Comparison of ENCODE assay signal across 8 cellular contexts in the genomic region with DNA sequence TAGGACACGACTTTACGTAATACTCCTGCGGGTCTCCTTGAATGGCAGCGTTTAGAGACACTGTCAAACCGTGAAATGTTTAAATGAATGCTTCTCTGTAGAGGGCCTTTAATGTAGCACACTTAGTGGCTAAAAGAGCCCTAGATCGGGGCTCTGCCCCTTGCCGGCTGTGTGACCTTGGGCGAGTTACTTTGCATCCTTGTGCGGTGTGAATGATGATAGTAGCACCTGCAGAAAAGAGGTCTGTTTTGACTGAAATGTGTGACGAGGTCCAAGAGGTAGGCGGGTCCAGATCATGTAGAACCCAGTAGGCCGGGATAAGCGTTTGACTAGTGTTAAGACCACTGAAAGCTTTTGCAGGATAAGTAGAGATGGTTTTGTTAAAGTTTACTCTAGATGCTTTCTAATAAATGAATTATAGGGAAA. TPM values are rescaled to one million over a fixed set of nuclear protein-coding genes. Genes with fewer than 3 reads are reported as not detected.
A peak's percentile ranks its signal among the peaks of the same experiment; 100 is the strongest.
DNase-seq lines count a peak whose midpoint lies in the region; ATAC-seq and TF ChIP-seq lines count a peak whose summit lies in the region.

No MANE protein-coding gene starts in this region.

- POLR2A ChIA-PET in AG04449 (lab: Yijun Ruan, JAX) = interaction anchor here (0.6 kb wide), 1 partner anchor 61 kb away, joined by 3 read pairs; no protein-coding TSS in a partner anchor

- H2AK5ac ChIP-seq in neuronal stem cell (ENCODE audit: low read depth, low read length) = no peak overlapping the region

- H3K27ac ChIP-seq in esophagus squamous epithelium = peak overlapping the region; percentile 90 to 97 (median 94)
- peak overlapping the region; percentile 95 for H3K27ac ChIP-seq in neuronal stem cell (replicated peaks; ENCODE audit: low read length)

- peaks cover 2% of the 10 kb centered on the region for H3K79me1 ChIP-seq in neuronal stem cell (ENCODE audit: low read depth, low read length)

- H3K9ac ChIP-seq in neuronal stem cell (ENCODE audit: low read depth, low read length, poor library complexity) = peak overlapping the region; percentile 100

- H3K18ac ChIP-seq in neuronal stem cell (ENCODE audit: low read length) = no peak overlapping the region

- DNase-seq in AG04449 (ENCODE audit: low read depth, low spot score) = no peak
- peak; percentile 59 for DNase-seq in RKO (ENCODE audit: low spot score)
- DNase-seq in esophagus squamous epithelium (lab: John Stamatoyannopoulos, UW) = no peak
- DNase-seq in neuronal stem cell (ENCODE audit: low spot score) = no peak
- no peak for DNase-seq in ureter (ENCODE audit: low spot score)
- DNase-seq in pons (ENCODE audit: low spot score) = no peak

- H4K91ac ChIP-seq in neuronal stem cell (ENCODE audit: low read depth, low read length, poor library complexity) = no peak overlapping the region

- H3K4ac ChIP-seq in neuronal stem cell (ENCODE audit: low read length) = no peak overlapping the region

- TF ChIP-seq CTCF in AG04449 (IDR thresholded peaks at IDR 0.05; ENCODE audit: insufficient read depth, low read length, missing control alignments) = no peak
- no peak for TF ChIP-seq CTCF in esophagus squamous epithelium (IDR thresholded peaks at IDR 0.05)

- peak overlapping the region; percentile 95 for H2AFZ ChIP-seq in neuronal stem cell (ENCODE audit: low read length)

- intact Hi-C loops in esophagus squamous epithelium (cut with DNase I) = loop anchor here (5.0 kb wide), 1 partner anchor 38 kb away; no protein-coding TSS in a partner anchor

- ATAC-seq in GM18520 (IDR thresholded peaks at IDR 0.05; ENCODE audit: unreplicated experiment) (peak; percentile 40), HG02981 (IDR thresholded peaks at IDR 0.05; ENCODE audit: unreplicated experiment) (peak; percentile 39)

- H3K14ac ChIP-seq in neuronal stem cell (ENCODE audit: low read length) = no peak overlapping the region

- H2BK5ac ChIP-seq in neuronal stem cell (ENCODE audit: low read length) = peak overlapping the region; percentile 98

- H3K4me3 ChIP-seq in AG04449 (ENCODE audit: low read depth, low read length) (peak overlapping the region; percentile 99), esophagus squamous epithelium (peak overlapping the region; percentile 79 to 99 (median 88)), neuronal stem cell (ENCODE audit: low read length in 2 of 2) (peak overlapping the region; percentile 95 to 98)

- TF ChIP-seq POLR2A in esophagus squamous epithelium (IDR thresholded peaks at IDR 0.05) = no peak

- H3K27me3 ChIP-seq in esophagus squamous epithelium (no peaks in the 10 kb centered on the region), neuronal stem cell (ENCODE audit: control insufficient read depth in 3 of 3, insufficient read depth in 3 of 3, low read depth in 1 of 3, low read length in 3 of 3) (no peaks in the 10 kb centered on the region)

- H2BK12ac ChIP-seq in neuronal stem cell (ENCODE audit: low read length) = no peak overlapping the region

- H3K4me1 ChIP-seq in esophagus squamous epithelium = peaks cover 5 to 42% (median 28%) of the 10 kb centered on the region in 3 donors
- peaks cover 4 to 5% of the 10 kb centered on the region in 2 donors for H3K4me1 ChIP-seq in neuronal stem cell (ENCODE audit: control insufficient read depth in 2 of 2, insufficient read depth in 1 of 2, low read depth in 1 of 2, low read length in 2 of 2)

- H2BK120ac ChIP-seq in neuronal stem cell (ENCODE audit: low read depth, low read length) = no peak overlapping the region

- H3K23ac ChIP-seq in neuronal stem cell (ENCODE audit: low read depth, low read length, poor library complexity) = no peak overlapping the region

- H3K36me3 ChIP-seq in esophagus squamous epithelium (peaks cover 0 to 27% (median 4%) of the 10 kb centered on the region in 3 donors), neuronal stem cell (replicated peaks in 1 of 2; ENCODE audit: control insufficient read depth in 2 of 2, insufficient read depth in 2 of 2, low read length in 2 of 2) (peaks cover 3 to 44% of the 10 kb centered on the region in 2 donors)

- H4K8ac ChIP-seq in neuronal stem cell (ENCODE audit: low read depth, low read length) = no peak overlapping the region

- H3K4me2 ChIP-seq in neuronal stem cell (ENCODE audit: insufficient read depth, low read length, poor library complexity, severe bottlenecking) = peak overlapping the region; percentile 52

- 1 to 3% methylated on average over 8 to 13 of the region's 13 CpGs for WGBS in esophagus squamous epithelium, 2 donors
- WGBS in neuronal stem cell (ENCODE audit: extremely low coverage in 2 of 2, insufficient read length in 2 of 2, insufficient replicate concordance in 1 of 2), 2 donors = no CpG with 5 or more reads among the region's 13 CpGs

- CTCF ChIA-PET in AG04449 (lab: Yijun Ruan, JAX) = no interaction called here

- no peaks in the 10 kb centered on the region for H3K9me3 ChIP-seq in esophagus squamous epithelium
- no peaks in the 10 kb centered on the region for H3K9me3 ChIP-seq in neuronal stem cell (replicated peaks in 1 of 2; ENCODE audit: control insufficient read depth in 2 of 2, insufficient read depth in 1 of 2, low read depth in 1 of 2, low read length in 2 of 2)

- H2BK15ac ChIP-seq in neuronal stem cell (ENCODE audit: low read length) = no peak overlapping the region

RNA-seq across cellular contexts. Expression of a gene that starts 0.9 kb away (rescaled TPM):
- 10 to 100 TPM; 11.3 to 25.9 (median 17.1) TPM for total RNA-seq in esophagus squamous epithelium
- 18.2 TPM for polyA plus RNA-seq in neuronal stem cell (2013, experiment 1 of 2)
- polyA plus RNA-seq in neuronal stem cell (2013, experiment 2 of 2) = 19.0 TPM
- total RNA-seq in ureter = 35.5 TPM

RNA-seq across cellular contexts. Expression of a gene that starts 43.5 kb away (rescaled TPM):
- total RNA-seq in esophagus squamous epithelium (10 to 100 TPM; 17.9 to 22.2 (median 21.0) TPM), ureter (25.6 TPM)
- 27.8 TPM for polyA plus RNA-seq in neuronal stem cell (2013, experiment 1 of 2)
- polyA plus RNA-seq in neuronal stem cell (2013, experiment 2 of 2) = 29.1 TPM

RNA-seq across cellular contexts. Expression of a gene that starts 43.7 kb away (rescaled TPM):
- total RNA-seq in esophagus squamous epithelium = 100 to 1,000 TPM in 2 of 4 donors, 10 to 100 TPM in 2; 68.8 to 178 (median 116) TPM
- polyA plus RNA-seq in neuronal stem cell (2013, experiment 1 of 2) = 175 TPM
- polyA plus RNA-seq in neuronal stem cell (2013, experiment 2 of 2) = 189 TPM
- 159 TPM for total RNA-seq in ureter
